9 cellular contexts compared by ENCODE assay signal in the genomic region with DNA sequence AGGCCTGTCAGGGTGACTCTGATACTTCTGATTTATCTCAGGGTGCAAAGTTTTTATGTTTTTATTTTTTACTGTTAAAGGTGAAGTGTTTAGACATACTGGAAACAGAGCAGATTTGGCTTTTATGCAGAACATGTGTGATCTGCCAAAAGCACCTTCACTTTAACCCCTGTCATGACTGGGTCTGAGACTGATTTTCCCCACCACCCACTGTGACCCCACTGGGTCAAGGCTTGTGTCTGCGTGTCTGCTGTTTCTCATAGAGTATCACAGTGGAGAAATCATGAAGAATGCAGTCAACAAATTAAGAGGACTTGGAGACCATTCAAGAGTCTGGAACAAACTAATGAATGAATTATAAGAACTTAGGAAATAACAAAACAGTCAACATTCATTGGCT.
"Had no signal": no experiment of that assay in that cellular context is flagged by ENCODE, and none has a peak within 500 bp of the region (broad histone marks: within the 10 kb centered on the region; RNA-seq: fewer than 3 reads in every experiment).

No MANE protein-coding gene starts in this region.

- DNase-seq: colonic mucosa; glutamatergic neuron; spleen; stimulated activated CD4-positive, alpha-beta T cell treated with anti-CD3 and anti-CD28 coated beads, Interleukin-1b, Interleukin-23, amount 100 ng/mL, for 48 hours; thyroid gland; upper lobe of left lung had no signal

- H3K4me3 ChIP-seq: colonic mucosa, gastroesophageal sphincter, prostate gland, spleen, thyroid gland, upper lobe of left lung had no signal

- H3K27ac ChIP-seq: gastroesophageal sphincter, parathyroid adenoma, spleen, thyroid gland, upper lobe of left lung had no signal

- H2AFZ ChIP-seq: parathyroid adenoma had no signal

- H3K9me3 ChIP-seq: colonic mucosa, gastroesophageal sphincter, prostate gland, spleen, thyroid gland, upper lobe of left lung had no signal

- H3K9ac ChIP-seq: parathyroid adenoma had no signal

- H3K4me1 ChIP-seq: colonic mucosa, parathyroid adenoma, prostate gland had no signal

- H3K27me3 ChIP-seq: colonic mucosa, gastroesophageal sphincter, spleen, thyroid gland, upper lobe of left lung had no signal

- H3K79me2 ChIP-seq: parathyroid adenoma had no signal

- H3K36me3 ChIP-seq: colonic mucosa, gastroesophageal sphincter, prostate gland, spleen, thyroid gland, upper lobe of left lung had no signal
